8 cellular contexts compared by ENCODE assay signal in the genomic region with DNA sequence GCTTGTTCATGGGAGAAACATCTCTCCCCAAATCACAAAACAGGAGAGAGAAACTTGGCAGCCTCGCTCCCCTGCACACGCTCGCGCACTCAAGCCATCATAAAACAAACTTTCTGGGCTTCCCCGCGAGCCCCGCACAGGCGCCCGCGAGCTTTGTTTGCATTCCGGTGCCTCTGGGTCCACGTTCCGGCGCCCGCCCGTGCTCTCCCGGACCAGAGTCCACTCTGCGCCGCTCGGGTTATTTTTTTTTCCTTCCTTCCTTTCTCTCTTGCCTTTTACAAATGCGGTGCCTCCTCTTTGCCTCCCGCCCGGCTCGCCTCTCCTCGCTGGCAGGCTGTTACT. TPM values are rescaled to one million over a fixed set of nuclear protein-coding genes. Genes with fewer than 3 reads are reported as not detected.
DNase-seq lines count a peak whose midpoint lies in the region; ATAC-seq and TF ChIP-seq lines count a peak whose summit lies in the region.

No MANE protein-coding gene starts in this region.

- H3K4me1 ChIP-seq in body of pancreas (peaks cover 32% of the 10 kb centered on the region), right lobe of liver (peaks cover 0 to 18% (median 0%) of the 10 kb centered on the region in 4 donors), upper lobe of right lung (peaks cover 9% of the 10 kb centered on the region)

- no peak for TF ChIP-seq CTCF in body of pancreas (IDR thresholded peaks at IDR 0.05)
- TF ChIP-seq CTCF in right lobe of liver (IDR thresholded peaks at IDR 0.05), result no peak
- TF ChIP-seq CTCF in upper lobe of right lung (IDR thresholded peaks at IDR 0.05), result no peak

- H3K36me3 Mint-ChIP-seq in activated T-cell treated with anti-CD3 and anti-CD28 coated beads, Interleukin-2, amount 50 U/mL, for 24 hours (ENCODE audit: low read depth), result no peaks in the 10 kb centered on the region

- peak overlapping the region; percentile 84 for H3K4me3 Mint-ChIP-seq in activated T-cell treated with anti-CD3 and anti-CD28 coated beads, Interleukin-2, amount 50 U/mL, for 24 hours

- intact Hi-C loops in body of pancreas (cut with DNase I) (no loop called here), right lobe of liver (cut with DNase I) (no loop called here), upper lobe of right lung (cut with DNase I) (no loop called here)

- H3K4me3 ChIP-seq in body of pancreas (peak overlapping the region; percentile 68 to 90), right lobe of liver (peak overlapping the region; percentile 85 to 89 (median 87)), upper lobe of right lung (peak overlapping the region; percentile 80)

- DNase-seq in activated T-cell treated with anti-CD3 and anti-CD28 coated beads, Interleukin-2, amount 50 U/mL, for 24 hours, result no peak
- no peak for DNase-seq in activated T-cell treated with anti-CD3 and anti-CD28 coated beads, Interleukin-2, amount 50 U/mL, for 48 hours
- DNase-seq in body of pancreas (no peak), right lobe of liver (peak in 1 of 3 donors; percentile 59), upper lobe of right lung (no peak), NCI-H226 (no peak), HT-29 (ENCODE audit: low spot score) (no peak)

- H3K27me3 ChIP-seq in body of pancreas (no peaks in the 10 kb centered on the region), right lobe of liver (no peaks in the 10 kb centered on the region), upper lobe of right lung (no peaks in the 10 kb centered on the region)

- H3K27ac Mint-ChIP-seq in activated T-cell treated with anti-CD3 and anti-CD28 coated beads, Interleukin-2, amount 50 U/mL, for 24 hours, result no peak overlapping the region

- H3K9me3 Mint-ChIP-seq in activated T-cell treated with anti-CD3 and anti-CD28 coated beads, Interleukin-2, amount 50 U/mL, for 24 hours, result no peaks in the 10 kb centered on the region

- H3K9me3 ChIP-seq in body of pancreas (no peaks in the 10 kb centered on the region), right lobe of liver (no peaks in the 10 kb centered on the region), upper lobe of right lung (no peaks in the 10 kb centered on the region)

- ATAC-seq in HG03432 (IDR thresholded peaks at IDR 0.05; ENCODE audit: unreplicated experiment), result peak; percentile 41
- peak; percentile 43 for ATAC-seq in body of pancreas
- peak; percentile 43 to 66 (median 55) for ATAC-seq in right lobe of liver
- peak; percentile 35 for ATAC-seq in upper lobe of right lung

- TF ChIP-seq POLR2A in body of pancreas (IDR thresholded peaks at IDR 0.05) (no peak), right lobe of liver (IDR thresholded peaks at IDR 0.05) (no peak)

- peaks cover 24% of the 10 kb centered on the region for H3K4me1 Mint-ChIP-seq in activated T-cell treated with anti-CD3 and anti-CD28 coated beads, Interleukin-2, amount 50 U/mL, for 24 hours (ENCODE audit: low read depth)

- peak overlapping the region; percentile 89 to 98 (median 97) for H3K27ac ChIP-seq in body of pancreas
- peak overlapping the region; percentile 95 to 97 (median 96) for H3K27ac ChIP-seq in right lobe of liver
- peak overlapping the region; percentile 88 for H3K27ac ChIP-seq in upper lobe of right lung

- 0% methylated on average over 25 of the region's 25 CpGs for WGBS in body of pancreas, 2 donors
- 0% methylated on average over 13 of the region's 25 CpGs for WGBS in right lobe of liver (ENCODE audit: insufficient coverage, low coverage, low lambda C conversion rate, missing lambda C conversion rate)

- peaks cover 88% of the 10 kb centered on the region for H3K27me3 Mint-ChIP-seq in activated T-cell treated with anti-CD3 and anti-CD28 coated beads, Interleukin-2, amount 50 U/mL, for 24 hours

- no peaks in the 10 kb centered on the region for H3K36me3 ChIP-seq in body of pancreas (replicated peaks in 1 of 2; ENCODE audit: insufficient read depth in 1 of 2, low read depth in 2 of 2)
- no peaks in the 10 kb centered on the region for H3K36me3 ChIP-seq in right lobe of liver
- no peaks in the 10 kb centered on the region for H3K36me3 ChIP-seq in upper lobe of right lung

RNA-seq across cellular contexts. Expression of a gene that starts 0.4 kb away (rescaled TPM):
- total RNA-seq in body of pancreas, result 10 to 100 TPM; 44.2 to 63.6 TPM
- 10 to 100 TPM; 22.6 to 37.7 (median 26.9) TPM for total RNA-seq in right lobe of liver
- 45.8 TPM for total RNA-seq in upper lobe of right lung
- total RNA-seq in HT-29 (2014; rRNA removed; shearing (Covaris generic)), result 15.6 and 26.2 TPM in 2 replicates
